Comparison of ENCODE assay signal across 16 cellular contexts in the genomic region with DNA sequence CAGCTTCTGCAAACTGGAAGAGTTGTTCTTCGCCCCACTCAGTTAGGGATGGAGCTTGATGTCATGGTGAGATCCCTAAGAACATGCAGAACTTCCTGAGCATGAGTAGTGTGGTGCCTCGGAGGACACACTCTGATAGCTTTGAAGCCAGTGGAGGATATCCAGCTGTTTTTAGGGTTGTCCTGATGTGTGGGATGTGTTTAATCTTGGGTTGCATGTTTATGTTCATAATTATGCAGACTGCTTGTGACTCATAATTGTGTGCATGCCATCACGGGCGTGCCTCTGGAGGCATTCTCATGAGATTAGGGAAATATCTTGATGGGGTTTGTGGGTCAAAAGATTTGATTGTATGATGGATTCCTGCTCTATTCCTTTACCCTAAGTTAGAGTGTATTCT.
DNase-seq lines count a peak whose midpoint lies in the region; ATAC-seq, FAIRE-seq and TF ChIP-seq lines count a peak whose summit lies in the region.
"Had no signal": no experiment of that assay in that cellular context is flagged by ENCODE, and none has a peak within 500 bp of the region (broad histone marks: within the 10 kb centered on the region; RNA-seq: fewer than 3 reads in every experiment).

No MANE protein-coding gene starts in this region.

- DNase-seq in EL: peak; percentile 67
- DNase-seq in RPMI7951 (ENCODE audit: low read depth): peak; percentile 6
- peak; percentile 69 for DNase-seq in epithelial cell of esophagus (ENCODE audit: low read depth)
- peak; percentile 81 for DNase-seq in osteoblast (ENCODE audit: insufficient read length, low spot score, missing footprints)
- DNase-seq in amygdala (lab: John Stamatoyannopoulos, UW): no peak
- no peak for DNase-seq in HepG2 (ENCODE audit: low spot score)
- DNase-seq: activated gamma-delta T cell treated with Interleukin-2 at 50 U/mL for 16 hours; DMS79; MV-4-11; naive thymus-derived CD4-positive, alpha-beta T cell; SHP77 treated with DMSO at 0.1 percent for 48 hours had no signal

- in situ Hi-C loops in HepG2 (cut with HindIII; ENCODE audit: extremely low pct_ligation_motif_present, low pct_unique_long_range_greater_than_20kb): no loop called here

- H2AFZ ChIP-seq in osteoblast (ENCODE audit: low read length) (no peak overlapping the region), HepG2 (ENCODE audit: low read length) (no peak overlapping the region)

- TF ChIP-seq EP300 in HepG2 (IDR thresholded peaks at IDR 0.05; ENCODE audit: low read depth in 2 of 2, low read length in 2 of 2) (no peak), HepG2 (CRISPR knock-in tag; IDR thresholded peaks at IDR 0.05; ENCODE audit: borderline replicate concordance) (no peak)

- H3K79me2 ChIP-seq in osteoblast (ENCODE audit: insufficient read depth, low read length): no peaks in the 10 kb centered on the region
- H3K79me2 ChIP-seq in HepG2 (ENCODE audit: insufficient read depth, low read length): no peaks in the 10 kb centered on the region

- TF ChIP-seq CTCF in epithelial cell of esophagus (IDR thresholded peaks at IDR 0.05; ENCODE audit: insufficient read depth, low read depth, low read length, missing control alignments) (no peak), osteoblast (IDR thresholded peaks at IDR 0.05; ENCODE audit: extremely low read depth, low read depth, low read length) (no peak), HepG2 (CRISPR knock-in tag; IDR thresholded peaks at IDR 0.05) (no peak)

- peaks cover 25% of the 10 kb centered on the region for H3K4me1 ChIP-seq in osteoblast (ENCODE audit: insufficient read depth, low read length)
- H3K4me1 ChIP-seq in HepG2 (ENCODE audit: insufficient read depth, low read length): no peaks in the 10 kb centered on the region

- H3K36me3 ChIP-seq in osteoblast (ENCODE audit: insufficient read depth, low read length): no peaks in the 10 kb centered on the region
- H3K36me3 ChIP-seq in HepG2 (replicated peaks in 1 of 2; ENCODE audit: control insufficient read depth in 1 of 2, insufficient read depth in 2 of 2, low read length in 2 of 2): no peaks in the 10 kb centered on the region

- H3K4me3 ChIP-seq in epithelial cell of esophagus (ENCODE audit: low read length): no peak overlapping the region
- H3K4me3 ChIP-seq in osteoblast (ENCODE audit: insufficient read depth, low read length): no peak overlapping the region
- H3K4me3 ChIP-seq in HepG2 (replicated peaks in 1 of 3; ENCODE audit: insufficient read depth in 1 of 3, low read depth in 2 of 3, low read length in 3 of 3): no peak overlapping the region
- H3K4me3 ChIP-seq: GM12878 had no signal

- H3K9me3 ChIP-seq in osteoblast (ENCODE audit: low read depth, low read length): no peaks in the 10 kb centered on the region
- no peaks in the 10 kb centered on the region for H3K9me3 ChIP-seq in HepG2 (ENCODE audit: low read length)

- no TSS peak for BruUV-seq in HepG2 (replicated peaks; lab: Mats Ljungman, UMichigan)

- no peak for TF ChIP-seq RAD21 in HepG2 (CRISPR knock-in tag; IDR thresholded peaks at IDR 0.05)

- no peak for ATAC-seq in GM18502 (IDR thresholded peaks at IDR 0.05; ENCODE audit: poor library complexity, unreplicated experiment)
- no peak for ATAC-seq in HepG2
- ATAC-seq in HG03095 (IDR thresholded peaks at IDR 0.05; ENCODE audit: unreplicated experiment): no peak
- ATAC-seq: GM12878; naive thymus-derived CD4-positive, alpha-beta T cell had no signal

- POLR2A ChIA-PET in HepG2 (lab: Yijun Ruan, JAX): no interaction called here

- H4K20me1 ChIP-seq in osteoblast (ENCODE audit: insufficient read depth, low read length): no peaks in the 10 kb centered on the region
- H4K20me1 ChIP-seq in HepG2 (ENCODE audit: insufficient read depth, low read length): no peaks in the 10 kb centered on the region

- H3K9ac ChIP-seq in HepG2 (ENCODE audit: insufficient read depth, low read depth, low read length): no peak overlapping the region

- H3K27ac ChIP-seq in osteoblast (ENCODE audit: low read depth, low read length): no peak overlapping the region
- H3K27ac ChIP-seq in HepG2 (ENCODE audit: extremely low read length, insufficient read depth, low read length): no peak overlapping the region

- CTCF ChIA-PET in HepG2 (lab: Yijun Ruan, JAX; ENCODE audit: low intra/inter-chr PET ratio, low total read pairs): no interaction called here

- H3K27me3 ChIP-seq in osteoblast (ENCODE audit: insufficient read depth, low read length): no peaks in the 10 kb centered on the region
- no peaks in the 10 kb centered on the region; a peak in 1 of 5 replicates for H3K27me3 ChIP-seq in HepG2 (ENCODE audit: control insufficient read depth in 1 of 2, insufficient read depth in 2 of 2, low read length in 2 of 2)

- FAIRE-seq in HepG2 (lab: Jason Lieb, UNC): no peak
- FAIRE-seq: GM12878, HTR-8/SVneo, TTC549 had no signal

- H3K4me2 ChIP-seq in osteoblast (ENCODE audit: insufficient read depth, low read length) (no peak overlapping the region), HepG2 (ENCODE audit: low read depth, low read length) (no peak overlapping the region)

- intact Hi-C loops in HepG2 (cut with micrococcal nuclease; ENCODE audit: unreplicated experiment): no loop called here

- TF ChIP-seq POLR2A in HepG2 (IDR thresholded peaks at IDR 0.05; ENCODE audit: insufficient read depth in 1 of 2, low read depth in 2 of 2, low read length in 2 of 2): no peak

- 7% methylated on average over 3 of the region's 4 CpGs for WGBS in HepG2 (ENCODE audit: low lambda C conversion rate)

TF ChIP-seq in HepG2, 621 proteins besides CTCF, POLR2A, EP300 and RAD21:
- TF ChIP-seq ZNF160 (CRISPR knock-in tag; IDR thresholded peaks at IDR 0.05): no peak
- TF ChIP-seq, protein P1, sequence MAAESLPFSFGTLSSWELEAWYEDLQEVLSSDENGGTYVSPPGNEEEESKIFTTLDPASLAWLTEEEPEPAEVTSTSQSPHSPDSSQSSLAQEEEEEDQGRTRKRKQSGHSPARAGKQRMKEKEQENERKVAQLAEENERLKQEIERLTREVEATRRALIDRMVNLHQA (CRISPR knock-in tag; IDR thresholded peaks at IDR 0.05): no peak
- no peak for TF ChIP-seq SMAD3 (CRISPR knock-in tag; IDR thresholded peaks at IDR 0.05)
- TF ChIP-seq NFE2 (CRISPR knock-in tag; IDR thresholded peaks at IDR 0.05): no peak
- TF ChIP-seq, protein P2, sequence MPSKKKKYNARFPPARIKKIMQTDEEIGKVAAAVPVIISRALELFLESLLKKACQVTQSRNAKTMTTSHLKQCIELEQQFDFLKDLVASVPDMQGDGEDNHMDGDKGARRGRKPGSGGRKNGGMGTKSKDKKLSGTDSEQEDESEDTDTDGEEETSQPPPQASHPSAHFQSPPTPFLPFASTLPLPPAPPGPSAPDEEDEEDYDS (CRISPR knock-in tag; IDR thresholded peaks at IDR 0.05): no peak
- TF ChIP-seq, protein P3, sequence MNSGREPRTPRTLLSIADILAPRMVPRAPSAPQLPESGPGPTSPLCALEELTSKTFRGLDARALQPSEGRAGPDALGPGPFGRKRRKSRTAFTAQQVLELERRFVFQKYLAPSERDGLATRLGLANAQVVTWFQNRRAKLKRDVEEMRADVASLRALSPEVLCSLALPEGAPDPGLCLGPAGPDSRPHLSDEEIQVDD (CRISPR knock-in tag; IDR thresholded peaks at IDR 0.05; ENCODE audit: borderline replicate concordance): no peak

Comparison
In these comparisons a context has a peak if more than half of its experiments do, and no peak if none do; other contexts are left out.
1. DNase-seq: peak in EL (single experiment), RPMI7951 (single experiment), epithelial cell of esophagus (single experiment) and osteoblast (single experiment); none in amygdala (0 of 56) and HepG2 (single experiment).